27 cellular contexts compared by ENCODE assay signal in the genomic region with DNA sequence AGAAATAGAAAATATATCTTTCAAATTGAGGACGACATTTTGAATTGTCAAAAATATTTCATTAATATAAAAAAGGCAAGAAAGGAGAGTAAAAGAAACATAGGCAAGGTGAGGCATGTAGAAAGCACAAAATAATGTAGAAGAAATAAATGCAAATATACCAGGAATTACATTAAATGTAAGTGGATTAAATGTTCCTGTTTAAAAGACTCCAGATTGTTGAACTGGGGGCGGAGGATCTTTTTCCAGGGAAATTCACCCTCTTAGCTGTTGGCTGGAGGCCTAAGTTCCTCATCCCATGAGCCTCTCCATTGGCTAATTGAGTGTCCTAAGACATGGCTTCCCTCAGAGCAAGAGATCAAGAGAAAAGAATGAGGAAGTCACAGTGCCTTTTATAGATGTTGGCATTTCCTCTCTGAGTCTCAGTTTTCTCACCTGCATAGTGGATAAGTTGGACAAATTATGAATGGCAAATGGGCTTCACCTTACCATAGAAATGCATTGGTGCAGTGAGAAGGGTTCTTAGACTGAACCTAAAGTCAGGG.
"Had no signal": no experiment of that assay in that cellular context is flagged by ENCODE, and none has a peak within 500 bp of the region (broad histone marks: within the 10 kb centered on the region; RNA-seq: fewer than 3 reads in every experiment).

No MANE protein-coding gene starts in this region.

- DNase-seq: activated B cell treated with CpG ODN at 0.5 μM for 24 hours; activated CD4-positive, alpha-beta T cell treated with anti-CD3 and anti-CD28 coated beads for 1 hour; activated CD4-positive, alpha-beta T cell treated with anti-CD3 and anti-CD28 coated beads, Interleukin-2, amount 10 ng/mL, durations not matched to agents 24 days and 14 days; activated CD4-positive, alpha-beta T cell treated with anti-CD3 and anti-CD28 coated beads, Interleukin-2, amount 50 U/mL, for 48 hours; activated CD8-positive, alpha-beta memory T cell treated with anti-CD3 and anti-CD28 coated beads, Interleukin-2, amount 10 ng/mL, durations not matched to agents 7 days and 5 days; activated effector memory CD4-positive, alpha-beta T cell treated with Interleukin-2 at 50 U/mL for 16 hours; activated naive CD4-positive, alpha-beta T cell; activated naive CD8-positive, alpha-beta T cell treated with anti-CD3 and anti-CD28 coated beads, Interleukin-2, amount 50 U/mL, for 24 hours; activated T-cell treated with anti-CD3 and anti-CD28 coated beads, Interleukin-2, amount 50 U/mL, for 24 hours; amniotic stem cell; body of pancreas; central memory CD4-positive, alpha-beta T cell; Karpas-422; NCI-H1048; NCI-H2029; NCI-H2107; NCI-H345; NCI-H510A; NCI-H526 treated with DMSO at 0.1 percent for 48 hours; NCI-H82; PC-3; SHP77 treated with DMSO at 0.1 percent for 48 hours had no signal

- FAIRE-seq: bronchial epithelial cell, TTC549 had no signal

- H3K27ac ChIP-seq: ascending aorta, body of pancreas, SK-N-MC had no signal

- H3K36me3 ChIP-seq: ascending aorta had no signal

- ATAC-seq: activated CD8-positive, alpha-beta memory T cell treated with anti-CD3 and anti-CD28 coated beads, Interleukin-2, amount 10 ng/mL, durations not matched to agents 7 days and 5 days; activated naive CD4-positive, alpha-beta T cell treated with anti-CD3 and anti-CD28 coated beads, Interleukin-2, amount 50 U/mL, for 72 hours; activated naive CD8-positive, alpha-beta T cell treated with anti-CD3 and anti-CD28 coated beads, Interleukin-2, amount 50 U/mL, for 24 hours; body of pancreas; PC-3 had no signal

- H3K27me3 ChIP-seq: ascending aorta, body of pancreas had no signal

- H3K4me3 ChIP-seq: ascending aorta, body of pancreas, SK-N-MC had no signal

- H3K9me3 ChIP-seq: body of pancreas had no signal
